Comparison of ENCODE assay signal across 1 cellular context in the genomic region with DNA sequence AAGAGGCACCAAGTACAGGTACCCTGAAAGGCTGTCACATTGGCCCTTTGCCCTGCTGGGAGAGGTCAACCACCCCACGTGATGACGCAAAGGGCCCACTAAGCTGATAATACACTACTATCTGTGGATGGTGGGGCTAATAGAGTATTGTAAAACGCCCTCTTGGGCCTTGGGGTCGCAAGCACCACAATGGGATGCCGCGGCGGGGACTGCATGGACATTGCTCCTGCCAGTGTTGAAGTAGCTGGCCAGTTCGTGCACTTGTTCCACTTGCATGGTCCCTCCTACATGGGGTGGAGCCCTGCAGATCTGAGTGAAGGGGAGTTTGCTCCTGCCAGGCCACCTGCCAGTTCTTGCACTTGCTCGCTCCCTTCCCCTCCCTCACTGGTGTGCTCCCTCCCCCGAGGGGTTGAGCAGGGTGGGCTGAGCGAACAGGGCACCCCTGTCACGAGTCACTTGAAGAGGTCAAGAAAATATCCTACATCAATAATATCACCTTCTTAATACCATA.
TF ChIP-seq lines count a peak whose summit lies in the region.

No MANE protein-coding gene starts in this region.

TF ChIP-seq in WTC11, 78 proteins besides CTCF, POLR2A, EP300 and RAD21 (continued from another document):
- TF ChIP-seq, protein P1, sequence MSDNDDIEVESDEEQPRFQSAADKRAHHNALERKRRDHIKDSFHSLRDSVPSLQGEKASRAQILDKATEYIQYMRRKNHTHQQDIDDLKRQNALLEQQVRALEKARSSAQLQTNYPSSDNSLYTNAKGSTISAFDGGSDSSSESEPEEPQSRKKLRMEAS (CRISPR knock-in tag; IDR thresholded peaks at IDR 0.05): no peak
- TF ChIP-seq, protein P2, sequence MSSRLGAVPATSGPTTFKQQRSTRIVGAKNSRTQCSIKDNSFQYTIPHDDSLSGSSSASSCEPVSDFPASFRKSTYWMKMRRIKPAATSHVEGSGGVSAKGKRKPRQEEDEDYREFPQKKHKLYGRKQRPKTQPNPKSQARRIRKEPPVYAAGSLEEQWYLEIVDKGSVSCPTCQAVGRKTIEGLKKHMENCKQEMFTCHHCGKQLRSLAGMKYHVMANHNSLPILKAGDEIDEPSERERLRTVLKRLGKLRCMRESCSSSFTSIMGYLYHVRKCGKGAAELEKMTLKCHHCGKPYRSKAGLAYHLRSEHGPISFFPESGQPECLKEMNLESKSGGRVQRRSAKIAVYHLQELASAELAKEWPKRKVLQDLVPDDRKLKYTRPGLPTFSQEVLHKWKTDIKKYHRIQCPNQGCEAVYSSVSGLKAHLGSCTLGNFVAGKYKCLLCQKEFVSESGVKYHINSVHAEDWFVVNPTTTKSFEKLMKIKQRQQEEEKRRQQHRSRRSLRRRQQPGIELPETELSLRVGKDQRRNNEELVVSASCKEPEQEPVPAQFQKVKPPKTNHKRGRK (CRISPR knock-in tag; IDR thresholded peaks at IDR 0.05; ENCODE audit: borderline replicate concordance): no peak
- TF ChIP-seq NFYB (CRISPR knock-in tag; conservative IDR thresholded peaks at IDR 0.05; ENCODE audit: low read depth): no peak
- no peak for TF ChIP-seq GABPB1 (CRISPR knock-in tag; IDR thresholded peaks at IDR 0.05)
- TF ChIP-seq JUN (CRISPR knock-in tag; IDR thresholded peaks at IDR 0.05): no peak
- TF ChIP-seq ZNF121 (CRISPR knock-in tag; IDR thresholded peaks at IDR 0.05): no peak
